In genomic region chr9:101307041-101307440, GRCh38 we compare ENCODE assay signal across 22 cellular contexts.
DNase-seq lines count a peak whose midpoint lies in the region; ATAC-seq and TF ChIP-seq lines count a peak whose summit lies in the region.
"Had no signal": no experiment of that assay in that cellular context is flagged by ENCODE, and none has a peak within 500 bp of the region (broad histone marks: within the 10 kb centered on the region; RNA-seq: fewer than 3 reads in every experiment).

No MANE protein-coding gene starts in this region.

- peak; percentile 14 for DNase-seq in NCI-H1092 (lab: John Stamatoyannopoulos, UW)
- peak; percentile 53 to 82 for DNase-seq in NCI-H446 (lab: John Stamatoyannopoulos, UW)
- no peak for DNase-seq in NCI-H2227 treated with DMSO at 0.1 percent for 48 hours (lab: John Stamatoyannopoulos, UW)
- no peak for DNase-seq in T-cell
- DNase-seq in activated T-cell treated with anti-CD3 and anti-CD28 coated beads, Interleukin-2, amount 50 U/mL, for 24 hours, result no peak
- DNase-seq: activated CD4-positive, alpha-beta T cell treated with anti-CD3 and anti-CD28 coated beads, Interleukin-2, amount 50 U/mL, for 48 hours; activated CD8-positive, alpha-beta memory T cell treated with anti-CD3 and anti-CD28 coated beads, Interleukin-2, amount 50 U/mL, for 48 hours; C1 segment of cervical spinal cord; dorsolateral prefrontal cortex; glutamatergic neuron; kidney glomerular epithelial cell; NCI-H1436 treated with DMSO at 0.1 percent for 48 hours; nucleus accumbens; stimulated activated CD4-positive, alpha-beta T cell treated with anti-CD3 and anti-CD28 coated beads, Interleukin-1b, Interleukin-23, amount 100 ng/mL, for 48 hours; T-helper 1 cell had no signal

- H3K9me3 Mint-ChIP-seq in brain (no peaks in the 10 kb centered on the region), nephron (no peaks in the 10 kb centered on the region), T-cell (no peaks in the 10 kb centered on the region)
- no peaks in the 10 kb centered on the region for H3K9me3 Mint-ChIP-seq in activated T-cell treated with anti-CD3 and anti-CD28 coated beads, Interleukin-2, amount 50 U/mL, for 24 hours
- H3K9me3 Mint-ChIP-seq: activated T-helper 2 cell treated with anti-CD3 and anti-CD28 coated beads, Interferon-gamma antibody, Interleukin-2, Interleukin-4, amounts not matched to agents 10 μg/mL and 5 μg/mL and 100 μg/mL, durations not matched to agents 14 hours and 24 hours and 36 hours; central memory CD8-positive, alpha-beta T cell; memory B cell had no signal

- no peak for ATAC-seq in T-cell (replicated peaks in 1 of 4)
- ATAC-seq: Panc1 had no signal

- H3K4me3 Mint-ChIP-seq in brain (peak overlapping the region in 1 of 5 experiments; percentile 18), nephron (peak overlapping the region in 1 of 3 experiments; percentile 16), T-cell (no peak overlapping the region)
- H3K4me3 Mint-ChIP-seq in activated T-cell treated with anti-CD3 and anti-CD28 coated beads, Interleukin-2, amount 50 U/mL, for 24 hours, result no peak overlapping the region
- H3K4me3 Mint-ChIP-seq: activated naive CD8-positive, alpha-beta T cell; central memory CD8-positive, alpha-beta T cell; memory B cell had no signal

- POLR2A ChIA-PET in T-cell (lab: Charles Lee), result no interaction called here

- H3K27me3 Mint-ChIP-seq in brain, result peaks cover 4% of the 10 kb centered on the region
- H3K27me3 Mint-ChIP-seq in nephron (ENCODE audit: low read depth), result peaks cover 3% of the 10 kb centered on the region
- H3K27me3 Mint-ChIP-seq in T-cell, result peaks cover 1 to 18% of the 10 kb centered on the region in 2 donors
- peaks cover 20% of the 10 kb centered on the region for H3K27me3 Mint-ChIP-seq in activated T-cell treated with anti-CD3 and anti-CD28 coated beads, Interleukin-2, amount 50 U/mL, for 24 hours

- CTCF ChIA-PET in T-cell (lab: Charles Lee), result no interaction called here

- H3K4me1 Mint-ChIP-seq in brain, result peaks cover 17% of the 10 kb centered on the region
- peaks cover 44% of the 10 kb centered on the region for H3K4me1 Mint-ChIP-seq in nephron
- no peaks in the 10 kb centered on the region for H3K4me1 Mint-ChIP-seq in T-cell
- H3K4me1 Mint-ChIP-seq in activated T-cell treated with anti-CD3 and anti-CD28 coated beads, Interleukin-2, amount 50 U/mL, for 24 hours (ENCODE audit: low read depth), result no peaks in the 10 kb centered on the region
- H3K4me1 Mint-ChIP-seq: central memory CD8-positive, alpha-beta T cell; memory B cell had no signal

- peak overlapping the region in 3 of 5 experiments; percentile 18 to 79 (median 39) for H3K27ac Mint-ChIP-seq in brain
- peak overlapping the region in 2 of 3 experiments; percentile 65 to 67 for H3K27ac Mint-ChIP-seq in nephron
- no peak overlapping the region for H3K27ac Mint-ChIP-seq in T-cell
- no peak overlapping the region for H3K27ac Mint-ChIP-seq in activated T-cell treated with anti-CD3 and anti-CD28 coated beads, Interleukin-2, amount 50 U/mL, for 24 hours
- H3K27ac Mint-ChIP-seq: activated naive CD8-positive, alpha-beta T cell; activated T-helper 2 cell treated with anti-CD3 and anti-CD28 coated beads, Interferon-gamma antibody, Interleukin-2, Interleukin-4, amounts not matched to agents 10 μg/mL and 5 μg/mL and 100 μg/mL, durations not matched to agents 14 hours and 24 hours and 36 hours; memory B cell had no signal

- H3K36me3 Mint-ChIP-seq in brain (no peaks in the 10 kb centered on the region), nephron (ENCODE audit: low read depth) (no peaks in the 10 kb centered on the region), T-cell (no peaks in the 10 kb centered on the region)
- no peaks in the 10 kb centered on the region for H3K36me3 Mint-ChIP-seq in activated T-cell treated with anti-CD3 and anti-CD28 coated beads, Interleukin-2, amount 50 U/mL, for 24 hours (ENCODE audit: low read depth)
- H3K36me3 Mint-ChIP-seq: activated naive CD8-positive, alpha-beta T cell; memory B cell had no signal

- TF ChIP-seq CTCF in brain (conservative IDR thresholded peaks at IDR 0.05) (no peak), nephron (IDR thresholded peaks at IDR 0.05; ENCODE audit: unreplicated experiment in 3 of 3) (no peak)

Comparison
In these comparisons a context has a peak if more than half of its experiments do, and no peak if none do; other contexts are left out.
1. DNase-seq: peak in NCI-H1092 (single experiment) and NCI-H446 (2 of 2); none in NCI-H2227 treated with DMSO at 0.1 percent for 48 hours (single experiment), T-cell (0 of 34) and activated T-cell treated with anti-CD3 and anti-CD28 coated beads, Interleukin-2, amount 50 U/mL, for 24 hours (single experiment).
2. H3K27ac Mint-ChIP-seq: peak in brain (3 of 5) and nephron (2 of 3); none in T-cell (0 of 2) and activated T-cell treated with anti-CD3 and anti-CD28 coated beads, Interleukin-2, amount 50 U/mL, for 24 hours (single experiment).